In the genomic region with DNA sequence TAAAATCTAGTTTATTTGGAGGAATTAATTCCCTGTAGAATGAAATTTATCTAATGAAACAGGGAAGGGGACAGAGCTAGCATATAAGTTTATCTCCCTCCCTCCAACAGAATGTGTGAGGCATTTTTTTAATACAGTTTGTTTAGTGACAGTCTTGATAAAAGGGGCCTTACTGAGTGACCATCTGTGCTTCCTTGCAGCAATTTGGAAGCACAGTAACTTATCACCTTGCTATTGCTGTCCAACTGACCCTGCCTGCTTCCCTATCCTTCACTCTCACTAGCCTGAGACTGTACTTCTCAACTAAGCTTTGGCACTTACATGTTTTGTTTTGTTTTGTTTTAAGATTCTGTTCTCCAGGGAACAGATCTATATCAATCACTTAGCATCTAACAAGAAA, we compare ENCODE assay signal across 24 cellular contexts. TPM values are rescaled to one million over a fixed set of nuclear protein-coding genes. Genes with fewer than 3 reads are reported as not detected.
DNase-seq lines count a peak whose midpoint lies in the region; ATAC-seq, FAIRE-seq and TF ChIP-seq lines count a peak whose summit lies in the region.
"Had no signal": no experiment of that assay in that cellular context is flagged by ENCODE, and none has a peak within 500 bp of the region (broad histone marks: within the 10 kb centered on the region; RNA-seq: fewer than 3 reads in every experiment).

No MANE protein-coding gene starts in this region.

- DNase-seq in G401 (ENCODE audit: low spot score) (peak; percentile 82), cerebellar cortex (ENCODE audit: low spot score) (peak; percentile 75), H1 (ENCODE audit: low read depth in 1 of 2, low spot score in 2 of 2) (no peak), mesenteric fat pad (ENCODE audit: low spot score) (no peak), body of pancreas (no peak), RWPE1 (ENCODE audit: low spot score) (no peak)
- DNase-seq: 8988T; ACHN; BE2C; CD4-positive, alpha-beta memory T cell; CD4-positive, CD25-positive, alpha-beta regulatory T cell; CD8-positive, alpha-beta memory T cell; COR-L47; DMS 273 treated with DMSO at 0.1 percent for 48 hours; DMS153; DMS79 treated with DMSO at 0.1 percent for 48 hours; GDM1 had no signal

- H3K14ac ChIP-seq in H1 (ENCODE audit: insufficient read length), result no peak overlapping the region

- no peak overlapping the region for H3K18ac ChIP-seq in H1 (ENCODE audit: extremely low read depth, low read length)

- no peak overlapping the region for H3K4me3 ChIP-seq in H1 (ENCODE audit: extremely low read depth in 1 of 4, insufficient read depth in 2 of 4, low read depth in 3 of 4, low read length in 4 of 4)
- H3K4me3 ChIP-seq in body of pancreas, result no peak overlapping the region
- H3K4me3 ChIP-seq: BLaER1, GM12878 had no signal

- H3K36me3 ChIP-seq in H1 (ENCODE audit: control insufficient read depth in 2 of 4, insufficient read depth in 4 of 4, low read length in 3 of 4) (no peaks in the 10 kb centered on the region), body of pancreas (replicated peaks in 1 of 2; ENCODE audit: insufficient read depth in 1 of 2, low read depth in 2 of 2) (no peaks in the 10 kb centered on the region)
- H3K36me3 ChIP-seq: BE2C, BLaER1 had no signal

- no peak overlapping the region for H3K9ac ChIP-seq in H1 (replicated peaks in 1 of 4; ENCODE audit: extremely low read depth in 1 of 4, low read depth in 3 of 4, low read length in 3 of 4)
- H3K9ac ChIP-seq: BLaER1 had no signal

- no peak overlapping the region for H4K91ac ChIP-seq in H1 (replicated peaks; ENCODE audit: insufficient read length, low read length)

- no peaks in the 10 kb centered on the region for H3K79me2 ChIP-seq in H1 (ENCODE audit: control insufficient read depth in 1 of 2, insufficient read depth in 2 of 2, low read length in 2 of 2)

- no peak overlapping the region for H4K5ac ChIP-seq in H1 (ENCODE audit: insufficient read length, low read depth, low read length)

- no peaks in the 10 kb centered on the region for H3K79me1 ChIP-seq in H1 (ENCODE audit: low read depth, low read length)

- no peak for ATAC-seq in body of pancreas
- ATAC-seq: GM12878 had no signal

- no peak overlapping the region for H2BK12ac ChIP-seq in H1 (ENCODE audit: low read depth, low read length)

- no peak overlapping the region for H3K27ac ChIP-seq in H1 (ENCODE audit: low read depth, low read length)
- no peak overlapping the region for H3K27ac ChIP-seq in body of pancreas
- H3K27ac ChIP-seq in RWPE1, result no peak overlapping the region
- H3K27ac ChIP-seq: BLaER1 had no signal

- H2BK20ac ChIP-seq in H1 (ENCODE audit: low read length), result no peak overlapping the region

- CTCF ChIA-PET in H1 (lab: Charles Lee; ENCODE audit: partially characterized antibody) (interaction anchor here (1.3 kb wide), 1 partner anchor 14 kb away, joined by 5 read pairs; no protein-coding TSS in a partner anchor), RWPE1 (lab: Yijun Ruan, JAX) (no interaction called here)

- no peak overlapping the region for H4K8ac ChIP-seq in H1 (ENCODE audit: extremely low read depth, insufficient read depth, low read length)

- TF ChIP-seq CTCF in H1 (IDR thresholded peaks at IDR 0.05; ENCODE audit: control extremely low read depth in 1 of 3, insufficient read depth in 1 of 3, low read depth in 1 of 3, low read length in 3 of 3), result no peak
- no peak for TF ChIP-seq CTCF in body of pancreas (IDR thresholded peaks at IDR 0.05)
- no peak for TF ChIP-seq CTCF in RWPE1 (conservative IDR thresholded peaks at IDR 0.05; ENCODE audit: low read depth)

- POLR2A ChIA-PET in H1 (lab: Charles Lee; ENCODE audit: partially characterized antibody), result no interaction called here
- POLR2A ChIA-PET in RWPE1 (lab: Yijun Ruan, JAX; ENCODE audit: low non-redundant PET), result no interaction called here

- H3K23ac ChIP-seq in H1 (ENCODE audit: insufficient read length), result no peak overlapping the region

- intact Hi-C loops in body of pancreas (cut with DNase I), result no loop called here

- TF ChIP-seq POLR2A in H1 (IDR thresholded peaks at IDR 0.05; ENCODE audit: control extremely low read depth in 1 of 2, low read depth in 2 of 2, low read length in 2 of 2) (no peak), body of pancreas (IDR thresholded peaks at IDR 0.05) (no peak)

- H2BK120ac ChIP-seq in H1 (replicated peaks; ENCODE audit: low read depth, low read length), result no peak overlapping the region

- H2AK5ac ChIP-seq in H1 (ENCODE audit: low read depth, low read length), result no peak overlapping the region

- no peak overlapping the region for H3K4ac ChIP-seq in H1 (replicated peaks; ENCODE audit: insufficient read length, low read depth, low read length)

- H3K4me1 ChIP-seq in H1 (replicated peaks in 1 of 4; ENCODE audit: control insufficient read depth in 3 of 4, insufficient read depth in 4 of 4, low read length in 3 of 4) (no peaks in the 10 kb centered on the region), body of pancreas (no peaks in the 10 kb centered on the region)
- H3K4me1 ChIP-seq: BE2C, BLaER1 had no signal

- no peak overlapping the region for H3K56ac ChIP-seq in H1 (replicated peaks; ENCODE audit: insufficient read length, low read depth, low read length)

- peak overlapping the region; percentile 86; the same call in 1 of the 2 replicates for H2AFZ ChIP-seq in H1 (ENCODE audit: low read length)

- no peak overlapping the region for H2BK15ac ChIP-seq in H1 (ENCODE audit: low read length)

- H3K4me2 ChIP-seq in H1 (ENCODE audit: insufficient read depth in 1 of 2, low read depth in 2 of 2, low read length in 2 of 2), result no peak overlapping the region
- H3K4me2 ChIP-seq: BLaER1 had no signal

- H4K20me1 ChIP-seq in H1 (replicated peaks in 1 of 2; ENCODE audit: control insufficient read depth in 1 of 2, insufficient read depth in 2 of 2, low read length in 2 of 2), result no peaks in the 10 kb centered on the region
- H4K20me1 ChIP-seq: BLaER1 had no signal

- no peaks in the 10 kb centered on the region for H3K23me2 ChIP-seq in H1 (ENCODE audit: low read depth, low read length)

- H3K27me3 ChIP-seq in H1 (replicated peaks in 1 of 4; ENCODE audit: control insufficient read depth in 3 of 4, extremely low read depth in 1 of 4, insufficient read depth in 3 of 4, low read length in 3 of 4), result no peaks in the 10 kb centered on the region
- H3K27me3 ChIP-seq in body of pancreas, result no peaks in the 10 kb centered on the region
- H3K27me3 ChIP-seq: BE2C, BLaER1 had no signal

- TF ChIP-seq RAD21 in H1 (IDR thresholded peaks at IDR 0.05 in 1 of 2, conservative IDR thresholded peaks at IDR 0.05 in 1 of 2; ENCODE audit: low read depth in 2 of 2, low read length in 2 of 2), result no peak

- H3K9me3 ChIP-seq in H1 (ENCODE audit: insufficient read depth in 2 of 2, low read depth in 1 of 2, low read length in 1 of 2) (peaks cover 0 to 4% of the 10 kb centered on the region in 2 experiments; a peak in 1 of 4 replicates), body of pancreas (no peaks in the 10 kb centered on the region)
- H3K9me3 ChIP-seq: BE2C, BLaER1 had no signal

- in situ Hi-C loops in G401 (cut with HindIII; ENCODE audit: low sequenced_read_pairs), result no loop called here

- H2BK5ac ChIP-seq in H1 (ENCODE audit: low read depth, low read length), result no peak overlapping the region

- no peak for TF ChIP-seq EP300 in H1 (IDR thresholded peaks at IDR 0.05; ENCODE audit: borderline replicate concordance in 1 of 2, low read depth in 2 of 2, low read length in 2 of 2)

- no peak for FAIRE-seq in H1 (lab: Jason Lieb, UNC)
- FAIRE-seq: A204.1, GM12878, GM12892, GM18507 had no signal

TF ChIP-seq in H1, 55 proteins besides CTCF, POLR2A, EP300 and RAD21:
- TF ChIP-seq EGR1 (IDR thresholded peaks at IDR 0.05; ENCODE audit: borderline replicate concordance, low read depth, low read length) (no peak), HDAC2 (IDR thresholded peaks at IDR 0.05; ENCODE audit: borderline replicate concordance in 1 of 2, low read depth in 2 of 2, low read length in 2 of 2) (no peak), POU5F1 (IDR thresholded peaks at IDR 0.05; ENCODE audit: low read depth, low read length) (no peak), TBP (IDR thresholded peaks at IDR 0.05; ENCODE audit: low read depth, low read length) (no peak), CTBP2 (IDR thresholded peaks at IDR 0.05; ENCODE audit: borderline replicate concordance, insufficient read depth, insufficient read length, low read length) (no peak), NRF1 (IDR thresholded peaks at IDR 0.05; ENCODE audit: low read depth, low read length) (no peak), RBBP5 (IDR thresholded peaks at IDR 0.05; ENCODE audit: borderline replicate concordance, low read depth, low read length) (no peak), SP4 (IDR thresholded peaks at IDR 0.05; ENCODE audit: low read length) (no peak), CBX5 (IDR thresholded peaks at IDR 0.05; ENCODE audit: low read depth, low read length) (no peak), CHD2 (IDR thresholded peaks at IDR 0.05; ENCODE audit: low read length) (no peak)
- TF ChIP-seq, protein P1, sequence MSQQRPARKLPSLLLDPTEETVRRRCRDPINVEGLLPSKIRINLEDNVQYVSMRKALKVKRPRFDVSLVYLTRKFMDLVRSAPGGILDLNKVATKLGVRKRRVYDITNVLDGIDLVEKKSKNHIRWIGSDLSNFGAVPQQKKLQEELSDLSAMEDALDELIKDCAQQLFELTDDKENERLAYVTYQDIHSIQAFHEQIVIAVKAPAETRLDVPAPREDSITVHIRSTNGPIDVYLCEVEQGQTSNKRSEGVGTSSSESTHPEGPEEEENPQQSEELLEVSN (IDR thresholded peaks at IDR 0.05), result no peak
TF ChIP-seq in H1: peak in this region for 0.

RNA-seq across cellular contexts. Expression of gene KCTD8, which starts 31.1 kb away (rescaled TPM):
- 0.12 TPM in 1 of 2 replicates, not detected in the other for total RNA-seq in G401 (2014; rRNA removed; shearing (Covaris generic))
- total RNA-seq in H1 (2021; fragmentation: NEBNext Ultra II Directional; extraction: Animal tissue kit (Norgen Biotek cat#: 25700)), result 3.5 and 3.7 TPM in 2 replicates
- 2.7 and 2.9 TPM in 2 replicates for polyA plus RNA-seq in H1 (2011; rRNA removed)
- polyA plus RNA-seq in H1 (2011; cell fraction: cytosol; rRNA removed), result 1.7 TPM
- polyA plus RNA-seq in H1 (2011; cell fraction: nucleus; rRNA removed), result 3.4 TPM
- 1.6 to 2.2 TPM (median 2.1 TPM) in 4 replicates for polyA plus RNA-seq in H1 (2012, experiment 1 of 2)
- 0.83 TPM for polyA plus RNA-seq in H1 (2012, experiment 2 of 2)
- polyA plus RNA-seq in H1 (2013, experiment 1 of 2), result 2.4 TPM
- polyA plus RNA-seq in H1 (2013, experiment 2 of 2), result 1.9 TPM
- polyA minus RNA-seq in H1 (2011; rRNA and poly(A)+ RNA removed), result 2.0 and 3.0 TPM in 2 replicates
- 4.6 TPM for polyA minus RNA-seq in H1 (2011; cell fraction: cytosol; rRNA and poly(A)+ RNA removed)
- 31.8 TPM for polyA minus RNA-seq in H1 (2011; cell fraction: nucleus; rRNA and poly(A)+ RNA removed)
- total RNA-seq in mesenteric fat pad (not detected), body of pancreas (under 1 TPM in 1 of 2 donors, not detected in 1; 0.26 TPM)
- total RNA-seq: A673; CD4-positive, alpha-beta memory T cell; CD4-positive, CD25-positive, alpha-beta regulatory T cell; CD8-positive, alpha-beta memory T cell; GM12878 had no signal
- polyA plus RNA-seq: CD14-positive monocyte; CD4-positive, alpha-beta memory T cell; CD4-positive, CD25-positive, alpha-beta regulatory T cell; CD8-positive, alpha-beta memory T cell had no signal

Comparison
In these comparisons a context has a peak if more than half of its experiments do, and no peak if none do; other contexts are left out.
1. DNase-seq: peak in G401 (single experiment) and cerebellar cortex (single experiment); none in H1 (0 of 2), mesenteric fat pad (single experiment), body of pancreas (0 of 4) and RWPE1 (single experiment).